19 cellular contexts compared by ENCODE assay signal in the genomic region with DNA sequence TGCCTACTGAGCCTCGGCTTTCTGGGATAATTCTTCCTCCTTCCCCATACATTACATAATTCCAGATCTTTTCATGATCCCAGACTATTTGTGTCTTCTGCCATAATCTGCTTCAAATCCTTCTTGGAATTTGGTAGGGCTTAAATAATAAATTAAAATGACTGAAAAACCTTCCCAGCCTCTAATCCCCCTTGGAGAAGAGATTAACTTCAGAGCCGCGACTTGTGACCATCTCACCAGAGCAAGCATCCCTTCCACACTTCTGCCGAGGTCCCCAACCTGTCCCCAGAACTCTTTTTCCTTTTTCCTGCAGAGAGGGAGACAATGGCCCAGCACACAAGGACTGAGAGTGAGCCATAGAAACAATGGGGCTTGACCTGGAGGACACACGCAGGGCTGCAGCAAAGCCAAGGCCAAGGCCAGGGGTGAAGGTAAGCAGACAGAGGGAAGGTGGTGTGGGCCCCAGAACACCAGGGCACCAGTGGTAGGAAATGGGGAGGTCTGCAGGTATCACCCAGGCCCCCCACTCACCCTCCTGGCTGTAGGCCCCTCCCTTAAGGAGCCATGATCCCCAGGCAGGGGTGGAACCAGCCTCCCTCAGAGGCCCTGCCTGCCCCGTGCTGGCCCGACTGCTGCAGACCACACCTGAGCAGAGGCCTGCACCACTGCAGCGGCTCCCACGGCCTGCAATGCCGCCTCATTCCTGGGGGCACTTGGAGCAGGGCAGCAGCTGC. TPM values are rescaled to one million over a fixed set of nuclear protein-coding genes. Genes with fewer than 3 reads are reported as not detected.
A peak's percentile ranks its signal among the peaks of the same experiment; 100 is the strongest.
DNase-seq lines count a peak whose midpoint lies in the region; ATAC-seq and TF ChIP-seq lines count a peak whose summit lies in the region.
"Had no signal": no experiment of that assay in that cellular context is flagged by ENCODE, and none has a peak within 500 bp of the region (broad histone marks: within the 10 kb centered on the region; RNA-seq: fewer than 3 reads in every experiment).

No MANE protein-coding gene starts in this region.

- no peaks in the 10 kb centered on the region for H3K36me3 Mint-ChIP-seq in glutamatergic neuron (ENCODE audit: unreplicated experiment)
- H3K36me3 Mint-ChIP-seq in naive thymus-derived CD8-positive, alpha-beta T cell, result no peaks in the 10 kb centered on the region
- H3K36me3 Mint-ChIP-seq: T-cell had no signal

- peaks cover 51% of the 10 kb centered on the region for H3K4me1 Mint-ChIP-seq in glutamatergic neuron (ENCODE audit: low read depth, unreplicated experiment)
- peaks cover under 1 to 8% (median 5%) of the 10 kb centered on the region in 4 donors for H3K4me1 Mint-ChIP-seq in naive thymus-derived CD8-positive, alpha-beta T cell

- no peak for ATAC-seq in GM21786 (IDR thresholded peaks at IDR 0.05; ENCODE audit: unreplicated experiment)
- no peak for ATAC-seq in naive thymus-derived CD8-positive, alpha-beta T cell
- ATAC-seq: activated CD8-positive, alpha-beta T cell treated with anti-CD3 and anti-CD28 coated beads, Interleukin-2, amount 10 ng/mL, durations not matched to agents 7 days and 5 days; activated naive CD8-positive, alpha-beta T cell treated with anti-CD3 and anti-CD28 coated beads, Interleukin-2, amount 50 U/mL, for 24 hours; T-cell had no signal

- H3K27me3 Mint-ChIP-seq in glutamatergic neuron (ENCODE audit: unreplicated experiment), result peaks cover 25% of the 10 kb centered on the region
- H3K27me3 Mint-ChIP-seq in naive thymus-derived CD8-positive, alpha-beta T cell, result peaks cover 23 to 71% (median 48%) of the 10 kb centered on the region in 5 donors

- TF ChIP-seq CTCF in WERI-Rb-1 (IDR thresholded peaks at IDR 0.05; ENCODE audit: low read depth, low read length) (no peak), glutamatergic neuron (IDR thresholded peaks at IDR 0.05; ENCODE audit: partially characterized antibody, unreplicated experiment) (no peak), retinal pigment epithelial cell (conservative IDR thresholded peaks at IDR 0.05; ENCODE audit: low read depth, low read length) (no peak)

- H3K36me3 ChIP-seq in HAP-1 (replicated peaks), result 0 out of 2 replicates have a peak, but pooled peaks cover 4% of the 10 kb centered on the region
- H3K36me3 ChIP-seq in WERI-Rb-1, result peaks cover 19% of the 10 kb centered on the region

- peak overlapping the region; percentile 34 for H3K27ac ChIP-seq in WERI-Rb-1
- H3K27ac ChIP-seq: epithelial cell of prostate had no signal

- H3K27ac Mint-ChIP-seq in glutamatergic neuron (ENCODE audit: unreplicated experiment), result peak overlapping the region; percentile 84
- H3K27ac Mint-ChIP-seq in naive thymus-derived CD8-positive, alpha-beta T cell, result no peak overlapping the region
- H3K27ac Mint-ChIP-seq: activated CD8-positive, alpha-beta T cell treated with anti-CD3 and anti-CD28 coated beads, Interleukin-2, amount 10 ng/mL, durations not matched to agents 7 days and 5 days; activated naive CD8-positive, alpha-beta T cell treated with anti-CD3 and anti-CD28 coated beads, Interleukin-2, amount 50 U/mL, for 24 hours; activated T-helper 1 cell treated with anti-CD3 and anti-CD28 coated beads, Interleukin-12 subunit alpha, Interleukin-12 subunit beta, Interleukin-2, Interleukin-4 antibody, amounts not matched to agents 30 ng/mL and 10 ng/mL and 1 ng/mL, durations not matched to agents 14 hours and 24 hours and 36 hours; T-cell had no signal

- peaks cover 20% of the 10 kb centered on the region for H3K9me3 Mint-ChIP-seq in glutamatergic neuron (ENCODE audit: unreplicated experiment)
- H3K9me3 Mint-ChIP-seq in naive thymus-derived CD8-positive, alpha-beta T cell, result no peaks in the 10 kb centered on the region
- H3K9me3 Mint-ChIP-seq: activated naive CD8-positive, alpha-beta T cell treated with anti-CD3 and anti-CD28 coated beads, Interleukin-2, amount 50 U/mL, for 24 hours; activated T-helper 1 cell treated with anti-CD3 and anti-CD28 coated beads, Interleukin-12 subunit alpha, Interleukin-12 subunit beta, Interleukin-2, Interleukin-4 antibody, amounts not matched to agents 30 ng/mL and 10 ng/mL and 1 ng/mL, durations not matched to agents 14 hours and 24 hours and 36 hours; T-cell had no signal

- in situ Hi-C loops in HAP-1 (cut with MboI; ENCODE audit: low sequenced_read_pairs), result no loop called here

- H3K9me3 ChIP-seq in HAP-1 (no peaks in the 10 kb centered on the region), WERI-Rb-1 (ENCODE audit: severe bottlenecking) (no peaks in the 10 kb centered on the region)
- H3K9me3 ChIP-seq: testis had no signal

- no peak overlapping the region for H3K4me3 ChIP-seq in HAP-1
- no peak overlapping the region for H3K4me3 ChIP-seq in WERI-Rb-1 (ENCODE audit: low read depth, low read length)
- no peak overlapping the region for H3K4me3 ChIP-seq in retinal pigment epithelial cell (ENCODE audit: low read length)
- H3K4me3 ChIP-seq: testis had no signal

- peaks cover 25% of the 10 kb centered on the region for H3K4me1 ChIP-seq in HAP-1

- peak overlapping the region; percentile 74 for H3K4me3 Mint-ChIP-seq in glutamatergic neuron (ENCODE audit: unreplicated experiment)
- no peak overlapping the region for H3K4me3 Mint-ChIP-seq in naive thymus-derived CD8-positive, alpha-beta T cell
- H3K4me3 Mint-ChIP-seq: activated CD8-positive, alpha-beta T cell treated with anti-CD3 and anti-CD28 coated beads, Interleukin-2, amount 10 ng/mL, durations not matched to agents 7 days and 5 days; activated naive CD8-positive, alpha-beta T cell treated with anti-CD3 and anti-CD28 coated beads, Interleukin-2, amount 50 U/mL, for 24 hours; activated T-helper 1 cell treated with anti-CD3 and anti-CD28 coated beads, Interleukin-12 subunit alpha, Interleukin-12 subunit beta, Interleukin-2, Interleukin-4 antibody, amounts not matched to agents 30 ng/mL and 10 ng/mL and 1 ng/mL, durations not matched to agents 14 hours and 24 hours and 36 hours; T-cell had no signal

- peak; percentile 59 to 78 for DNase-seq in HAP-1 (ENCODE audit: low spot score in 2 of 2)
- DNase-seq in WERI-Rb-1, result peak; percentile 62
- no peak for DNase-seq in glutamatergic neuron
- DNase-seq in retinal pigment epithelial cell (ENCODE audit: low read depth), result peak; percentile 74
- DNase-seq in naive thymus-derived CD8-positive, alpha-beta T cell, result no peak
- no peak for DNase-seq in NCI-H1417 (lab: John Stamatoyannopoulos, UW)
- DNase-seq in activated CD8-positive, alpha-beta memory T cell treated with anti-CD3 and anti-CD28 coated beads, Interleukin-2, amount 50 U/mL, for 4 hours, result no peak
- DNase-seq: activated CD8-positive, alpha-beta T cell treated with anti-CD3 and anti-CD28 coated beads, Interleukin-2, amount 10 ng/mL, durations not matched to agents 7 days and 5 days; activated naive CD8-positive, alpha-beta T cell treated with anti-CD3 and anti-CD28 coated beads, Interleukin-2, amount 50 U/mL, for 24 hours; central memory CD4-positive, alpha-beta T cell; NCI-H774; RPMI8226; stimulated activated CD4-positive, alpha-beta T cell treated with anti-CD3 and anti-CD28 coated beads, Interleukin-4, amount 100 ng/mL, for 1 hour; stimulated activated CD8-positive, alpha-beta memory T cell treated with anti-CD3 and anti-CD28 coated beads, Interleukin-4, amount 100 ng/mL, for 48 hours; T-cell; testis had no signal

- H3K27me3 ChIP-seq in HAP-1 (ENCODE audit: low read depth) (no peaks in the 10 kb centered on the region), WERI-Rb-1 (ENCODE audit: insufficient read depth, low read depth, severe bottlenecking) (no peaks in the 10 kb centered on the region)
- H3K27me3 ChIP-seq: testis had no signal

- POLR2A ChIA-PET in naive thymus-derived CD8-positive, alpha-beta T cell (lab: Charles Lee), result no interaction called here

RNA-seq across cellular contexts. Expression of a gene that starts 9.6 kb away (rescaled TPM):
- total RNA-seq in glutamatergic neuron (ENCODE audit: unreplicated experiment), result 212 TPM
- under 1 TPM in 1 of 2 experiments, not detected in 1; 0.30 TPM for total RNA-seq in naive thymus-derived CD8-positive, alpha-beta T cell
- polyA plus RNA-seq in naive thymus-derived CD8-positive, alpha-beta T cell, result not detected

RNA-seq across cellular contexts. Expression of a gene that starts 42.2 kb away (rescaled TPM):
- total RNA-seq in glutamatergic neuron (ENCODE audit: unreplicated experiment), result not detected
- total RNA-seq in naive thymus-derived CD8-positive, alpha-beta T cell, result not detected
- polyA plus RNA-seq in naive thymus-derived CD8-positive, alpha-beta T cell, result not detected
- total RNA-seq: activated CD8-positive, alpha-beta T cell treated with anti-CD3 and anti-CD28 coated beads, Interleukin-2, amount 10 ng/mL, durations not matched to agents 7 days and 5 days; activated T-helper 1 cell treated with anti-CD3 and anti-CD28 coated beads, Interleukin-12 subunit alpha, Interleukin-12 subunit beta, Interleukin-2, Interleukin-4 antibody, amounts not matched to agents 30 ng/mL and 10 ng/mL and 1 ng/mL, durations not matched to agents 14 hours and 24 hours and 36 hours had no signal

RNA-seq across cellular contexts. Expression of a gene that starts 54.1 kb away (rescaled TPM):
- total RNA-seq in glutamatergic neuron (ENCODE audit: unreplicated experiment), result not detected
- not detected for total RNA-seq in naive thymus-derived CD8-positive, alpha-beta T cell
- polyA plus RNA-seq in naive thymus-derived CD8-positive, alpha-beta T cell, result not detected
- total RNA-seq: activated CD8-positive, alpha-beta T cell treated with anti-CD3 and anti-CD28 coated beads, Interleukin-2, amount 10 ng/mL, durations not matched to agents 7 days and 5 days; activated T-helper 1 cell treated with anti-CD3 and anti-CD28 coated beads, Interleukin-12 subunit alpha, Interleukin-12 subunit beta, Interleukin-2, Interleukin-4 antibody, amounts not matched to agents 30 ng/mL and 10 ng/mL and 1 ng/mL, durations not matched to agents 14 hours and 24 hours and 36 hours had no signal

Comparison
In these comparisons a context has a peak if more than half of its experiments do, and no peak if none do; other contexts are left out.
1. DNase-seq: peak in HAP-1 (2 of 2), WERI-Rb-1 (single experiment) and retinal pigment epithelial cell (single experiment); none in glutamatergic neuron (single experiment), naive thymus-derived CD8-positive, alpha-beta T cell (0 of 10), NCI-H1417 (0 of 3) and activated CD8-positive, alpha-beta memory T cell treated with anti-CD3 and anti-CD28 coated beads, Interleukin-2, amount 50 U/mL, for 4 hours (single experiment).
2. RNA of a gene that starts 9.6 kb away (total RNA-seq): 212 TPM in glutamatergic neuron (single experiment); 0.30 TPM in naive thymus-derived CD8-positive, alpha-beta T cell; every median in the first group is over 100 times any median in the second.